Comparison of ENCODE assay signal across 19 cellular contexts in genomic region chr7:69698109-69698840, GRCh38.
DNase-seq lines count a peak whose midpoint lies in the region; ATAC-seq, FAIRE-seq and TF ChIP-seq lines count a peak whose summit lies in the region.
"Had no signal": no experiment of that assay in that cellular context is flagged by ENCODE, and none has a peak within 500 bp of the region (broad histone marks: within the 10 kb centered on the region; RNA-seq: fewer than 3 reads in every experiment).

No MANE protein-coding gene starts in this region.

- H3K27ac Mint-ChIP-seq in astrocyte (ENCODE audit: unreplicated experiment): peak overlapping the region; percentile 8
- H3K27ac Mint-ChIP-seq in stimulated activated memory B cell treated with anti-CD40 and anti-IgM and Interleukin-4, amounts not matched to agents 10 μg/mL and 1 μg/mL and 100 μg/mL, for 72 hours: peak overlapping the region; percentile 35
- H3K27ac Mint-ChIP-seq in activated T-helper 2 cell treated with anti-CD3 and anti-CD28 coated beads, Interferon-gamma antibody, Interleukin-2, Interleukin-4, amounts not matched to agents 10 μg/mL and 5 μg/mL and 100 μg/mL, durations not matched to agents 14 hours and 24 hours and 36 hours: no peak overlapping the region
- H3K27ac Mint-ChIP-seq: CD8-positive, alpha-beta T cell; HFFc6 had no signal

- in situ Hi-C loops in HepG2 (cut with HindIII; ENCODE audit: extremely low pct_ligation_motif_present, low pct_unique_long_range_greater_than_20kb): no loop called here

- no peaks in the 10 kb centered on the region for H3K9me3 Mint-ChIP-seq in astrocyte (ENCODE audit: unreplicated experiment)
- no peaks in the 10 kb centered on the region for H3K9me3 Mint-ChIP-seq in stimulated activated memory B cell treated with anti-CD40 and anti-IgM and Interleukin-4, amounts not matched to agents 10 μg/mL and 1 μg/mL and 100 μg/mL, for 72 hours
- no peaks in the 10 kb centered on the region for H3K9me3 Mint-ChIP-seq in activated T-helper 2 cell treated with anti-CD3 and anti-CD28 coated beads, Interferon-gamma antibody, Interleukin-2, Interleukin-4, amounts not matched to agents 10 μg/mL and 5 μg/mL and 100 μg/mL, durations not matched to agents 14 hours and 24 hours and 36 hours
- H3K9me3 Mint-ChIP-seq: CD8-positive, alpha-beta T cell had no signal

- H3K4me1 Mint-ChIP-seq in astrocyte (ENCODE audit: low read depth, unreplicated experiment): peaks cover 13% of the 10 kb centered on the region
- peaks cover 31% of the 10 kb centered on the region for H3K4me1 Mint-ChIP-seq in stimulated activated memory B cell treated with anti-CD40 and anti-IgM and Interleukin-4, amounts not matched to agents 10 μg/mL and 1 μg/mL and 100 μg/mL, for 72 hours
- H3K4me1 Mint-ChIP-seq in activated T-helper 2 cell treated with anti-CD3 and anti-CD28 coated beads, Interferon-gamma antibody, Interleukin-2, Interleukin-4, amounts not matched to agents 10 μg/mL and 5 μg/mL and 100 μg/mL, durations not matched to agents 14 hours and 24 hours and 36 hours (ENCODE audit: low read depth): peaks cover 4% of the 10 kb centered on the region

- H3K27me3 Mint-ChIP-seq in astrocyte (ENCODE audit: low read depth, unreplicated experiment): no peaks in the 10 kb centered on the region
- H3K27me3 Mint-ChIP-seq in stimulated activated memory B cell treated with anti-CD40 and anti-IgM and Interleukin-4, amounts not matched to agents 10 μg/mL and 1 μg/mL and 100 μg/mL, for 72 hours: no peaks in the 10 kb centered on the region
- no peaks in the 10 kb centered on the region for H3K27me3 Mint-ChIP-seq in activated T-helper 2 cell treated with anti-CD3 and anti-CD28 coated beads, Interferon-gamma antibody, Interleukin-2, Interleukin-4, amounts not matched to agents 10 μg/mL and 5 μg/mL and 100 μg/mL, durations not matched to agents 14 hours and 24 hours and 36 hours (ENCODE audit: low read depth)

- ATAC-seq in right lobe of liver (peak; percentile 17 to 90 (median 52)), HepG2 (no peak), HG02678 (IDR thresholded peaks at IDR 0.05; ENCODE audit: unreplicated experiment) (peak; percentile 24), esophagus mucosa (no peak)
- no peak for ATAC-seq in stimulated activated memory B cell treated with anti-CD40 and anti-IgM and Interleukin-4, amounts not matched to agents 10 μg/mL and 1 μg/mL and 100 μg/mL, for 72 hours
- ATAC-seq: CD8-positive, alpha-beta T cell had no signal

- no peak overlapping the region for H3K4me3 ChIP-seq in right lobe of liver
- no peak overlapping the region for H3K4me3 ChIP-seq in HepG2 (replicated peaks in 1 of 3; ENCODE audit: insufficient read depth in 1 of 3, low read depth in 2 of 3, low read length in 3 of 3)
- no peak overlapping the region for H3K4me3 ChIP-seq in astrocyte (ENCODE audit: insufficient read depth, low read depth, low read length)
- H3K4me3 ChIP-seq: BLaER1 treated with 17β-estradiol and CSF1 and Interleukin-3, amounts not matched to agents 10 nM and 100 nM; PC-9 had no signal

- POLR2A ChIA-PET in HepG2 (lab: Yijun Ruan, JAX): no interaction called here

- no peak for TF ChIP-seq RAD21 in HepG2 (CRISPR knock-in tag; IDR thresholded peaks at IDR 0.05)

- H3K36me3 Mint-ChIP-seq in astrocyte (ENCODE audit: low read depth, unreplicated experiment): no peaks in the 10 kb centered on the region
- no peaks in the 10 kb centered on the region for H3K36me3 Mint-ChIP-seq in stimulated activated memory B cell treated with anti-CD40 and anti-IgM and Interleukin-4, amounts not matched to agents 10 μg/mL and 1 μg/mL and 100 μg/mL, for 72 hours
- no peaks in the 10 kb centered on the region for H3K36me3 Mint-ChIP-seq in activated T-helper 2 cell treated with anti-CD3 and anti-CD28 coated beads, Interferon-gamma antibody, Interleukin-2, Interleukin-4, amounts not matched to agents 10 μg/mL and 5 μg/mL and 100 μg/mL, durations not matched to agents 14 hours and 24 hours and 36 hours (ENCODE audit: low read depth)
- H3K36me3 Mint-ChIP-seq: CD8-positive, alpha-beta T cell had no signal

- H3K4me2 ChIP-seq in HepG2 (ENCODE audit: low read depth, low read length) (no peak overlapping the region), astrocyte (ENCODE audit: low read length) (no peak overlapping the region)
- H3K4me2 ChIP-seq: KMS-11, PC-9 had no signal

- H4K20me1 ChIP-seq in HepG2 (ENCODE audit: insufficient read depth, low read length): no peaks in the 10 kb centered on the region
- peaks cover 69% of the 10 kb centered on the region for H4K20me1 ChIP-seq in astrocyte (ENCODE audit: insufficient read depth, low read length)

- H3K9ac ChIP-seq in HepG2 (ENCODE audit: insufficient read depth, low read depth, low read length) (no peak overlapping the region), astrocyte (ENCODE audit: low read length) (no peak overlapping the region)
- H3K9ac ChIP-seq: BLaER1 treated with 17β-estradiol and CSF1 and Interleukin-3, amounts not matched to agents 10 nM and 100 nM; KMS-11 had no signal

- TF ChIP-seq POLR2A in right lobe of liver (IDR thresholded peaks at IDR 0.05): no peak
- TF ChIP-seq POLR2A in HepG2 (IDR thresholded peaks at IDR 0.05; ENCODE audit: insufficient read depth in 1 of 2, low read depth in 2 of 2, low read length in 2 of 2): no peak
- TF ChIP-seq POLR2A in erythroblast (IDR thresholded peaks at IDR 0.05; ENCODE audit: low read length): no peak

- TF ChIP-seq CTCF in right lobe of liver (IDR thresholded peaks at IDR 0.05) (no peak), HepG2 (CRISPR knock-in tag; IDR thresholded peaks at IDR 0.05) (no peak), astrocyte (IDR thresholded peaks at IDR 0.05; ENCODE audit: insufficient read depth, low read depth, low read length) (no peak)

- H3K4me3 Mint-ChIP-seq in astrocyte (ENCODE audit: unreplicated experiment): no peak overlapping the region
- H3K4me3 Mint-ChIP-seq in stimulated activated memory B cell treated with anti-CD40 and anti-IgM and Interleukin-4, amounts not matched to agents 10 μg/mL and 1 μg/mL and 100 μg/mL, for 72 hours: no peak overlapping the region
- H3K4me3 Mint-ChIP-seq in activated T-helper 2 cell treated with anti-CD3 and anti-CD28 coated beads, Interferon-gamma antibody, Interleukin-2, Interleukin-4, amounts not matched to agents 10 μg/mL and 5 μg/mL and 100 μg/mL, durations not matched to agents 14 hours and 24 hours and 36 hours (ENCODE audit: low read depth): no peak overlapping the region
- H3K4me3 Mint-ChIP-seq: CD8-positive, alpha-beta T cell; HFFc6 had no signal

- no peak for FAIRE-seq in HepG2 (lab: Jason Lieb, UNC)
- no peak for FAIRE-seq in astrocyte (lab: Jason Lieb, UNC)

- intact Hi-C loops in right lobe of liver (cut with DNase I): no loop called here
- intact Hi-C loops in HepG2 (cut with micrococcal nuclease; ENCODE audit: unreplicated experiment): no loop called here
- intact Hi-C loops in activated T-helper 2 cell treated with anti-CD3 and anti-CD28 coated beads, Interferon-gamma antibody, Interleukin-2, Interleukin-4, amounts not matched to agents 10 μg/mL and 5 μg/mL and 100 μg/mL, durations not matched to agents 14 hours and 24 hours and 36 hours (cut with micrococcal nuclease): no loop called here

- H3K27me3 ChIP-seq in right lobe of liver (no peaks in the 10 kb centered on the region), HepG2 (ENCODE audit: control insufficient read depth in 1 of 2, insufficient read depth in 2 of 2, low read length in 2 of 2) (no peaks in the 10 kb centered on the region), astrocyte (ENCODE audit: insufficient read depth, low read length) (no peaks in the 10 kb centered on the region)
- H3K27me3 ChIP-seq: BLaER1 treated with 17β-estradiol and CSF1 and Interleukin-3, amounts not matched to agents 10 nM and 100 nM had no signal

- CTCF ChIA-PET in HepG2 (lab: Yijun Ruan, JAX; ENCODE audit: low intra/inter-chr PET ratio, low total read pairs): no interaction called here

- 32% methylated on average over 5 of the region's 5 CpGs for WGBS in right lobe of liver (ENCODE audit: insufficient coverage, low coverage, low lambda C conversion rate, missing lambda C conversion rate)
- under 1% methylated on average over 5 of the region's 5 CpGs for WGBS in HepG2 (ENCODE audit: low lambda C conversion rate)

- H3K36me3 ChIP-seq in right lobe of liver: no peaks in the 10 kb centered on the region
- no peaks in the 10 kb centered on the region for H3K36me3 ChIP-seq in HepG2 (replicated peaks in 1 of 2; ENCODE audit: control insufficient read depth in 1 of 2, insufficient read depth in 2 of 2, low read length in 2 of 2)
- no peaks in the 10 kb centered on the region for H3K36me3 ChIP-seq in astrocyte (ENCODE audit: insufficient read depth, low read length)
- H3K36me3 ChIP-seq: BLaER1 treated with 17β-estradiol and CSF1 and Interleukin-3, amounts not matched to agents 10 nM and 100 nM had no signal

- BruUV-seq in HepG2 (replicated peaks; lab: Mats Ljungman, UMichigan): no TSS peak

- H3K79me2 ChIP-seq in HepG2 (ENCODE audit: insufficient read depth, low read length): no peaks in the 10 kb centered on the region
- H3K79me2 ChIP-seq in astrocyte (ENCODE audit: insufficient read depth, low read length): peaks cover 17% of the 10 kb centered on the region

- TF ChIP-seq EP300 in HepG2 (IDR thresholded peaks at IDR 0.05; ENCODE audit: low read depth in 2 of 2, low read length in 2 of 2) (no peak), HepG2 (CRISPR knock-in tag; IDR thresholded peaks at IDR 0.05; ENCODE audit: borderline replicate concordance) (no peak)

- no peak overlapping the region for H2AFZ ChIP-seq in HepG2 (ENCODE audit: low read length)
- H2AFZ ChIP-seq in astrocyte (ENCODE audit: low read depth, low read length): no peak overlapping the region
- H2AFZ ChIP-seq: PC-9 had no signal

- H3K27ac ChIP-seq in right lobe of liver (no peak overlapping the region), HepG2 (ENCODE audit: extremely low read length, insufficient read depth, low read length) (no peak overlapping the region), astrocyte (ENCODE audit: low read depth, low read length) (no peak overlapping the region)
- H3K27ac ChIP-seq: BLaER1 treated with 17β-estradiol and CSF1 and Interleukin-3, amounts not matched to agents 10 nM and 100 nM; KMS-11; PC-9 had no signal

- H3K9me3 ChIP-seq in right lobe of liver: no peaks in the 10 kb centered on the region
- no peaks in the 10 kb centered on the region for H3K9me3 ChIP-seq in HepG2 (ENCODE audit: low read length)
- no peaks in the 10 kb centered on the region for H3K9me3 ChIP-seq in astrocyte (ENCODE audit: insufficient read depth, low read depth, low read length)
- H3K9me3 ChIP-seq: BLaER1 treated with 17β-estradiol and CSF1 and Interleukin-3, amounts not matched to agents 10 nM and 100 nM had no signal

- DNase-seq in right lobe of liver (no peak), HepG2 (ENCODE audit: low spot score) (no peak), astrocyte (ENCODE audit: low read depth) (peak; percentile 15), erythroblast (lab: John Stamatoyannopoulos, UW) (no peak)
- DNase-seq in activated T-helper 2 cell treated with anti-CD3 and anti-CD28 coated beads, Interferon-gamma antibody, Interleukin-2, Interleukin-4, amounts not matched to agents 10 μg/mL and 5 μg/mL and 100 μg/mL, durations not matched to agents 14 hours and 24 hours and 36 hours (ENCODE audit: low spot score): no peak
- DNase-seq: Calu3; CD8-positive, alpha-beta T cell; DMS53; H7; HFFc6; NCI-H1417 treated with DMSO at 0.1 percent for 48 hours; NCI-H2029 treated with DMSO at 0.1 percent for 48 hours; PC-9; SW 1271 had no signal

- H3K4me1 ChIP-seq in right lobe of liver (peaks cover 0 to 5% (median 3%) of the 10 kb centered on the region in 4 donors), HepG2 (ENCODE audit: insufficient read depth, low read length) (no peaks in the 10 kb centered on the region), astrocyte (ENCODE audit: insufficient read depth, low read length) (no peaks in the 10 kb centered on the region)

Comparison
In these comparisons a context has a peak if more than half of its experiments do, and no peak if none do; other contexts are left out.
1. ATAC-seq: peak in right lobe of liver (4 of 4) and HG02678 (single experiment); none in HepG2 (single experiment), stimulated activated memory B cell treated with anti-CD40 and anti-IgM and Interleukin-4, amounts not matched to agents 10 μg/mL and 1 μg/mL and 100 μg/mL, for 72 hours (single experiment) and esophagus mucosa (single experiment).